In genomic region chr9:32378496-32378895, GRCh38 we compare ENCODE assay signal across 8 cellular contexts. TPM values are rescaled to one million over a fixed set of nuclear protein-coding genes. Genes with fewer than 3 reads are reported as not detected.
DNase-seq lines count a peak whose midpoint lies in the region; ATAC-seq, FAIRE-seq and TF ChIP-seq lines count a peak whose summit lies in the region.

No MANE protein-coding gene starts in this region.

- intact Hi-C loops in activated CD8-positive, alpha-beta T cell treated with anti-CD3 and anti-CD28 coated beads for 36 hours (cut with micrococcal nuclease) = loop anchor here (2.0 to 5.0 kb wide), 2 partner anchors 54 to 589 kb away; no protein-coding TSS in a partner anchor
- intact Hi-C loops in pancreas (cut with DNase I) = loop anchor here in 2 of 3 donors (5.0 to 10.0 kb wide), 3 partner anchors 199 to 596 kb away; no protein-coding TSS in a partner anchor

- no peaks in the 10 kb centered on the region for H3K36me3 ChIP-seq in pancreas

- CTCF ChIA-PET in activated CD8-positive, alpha-beta T cell treated with anti-CD3 and anti-CD28 coated beads for 36 hours (lab: Charles Lee) = interaction anchor here (0.6 to 7.3 kb wide), 53 partner anchors 8 to 1135 kb away, joined by 3 to 477 read pairs (median 7); partner anchors contain the start of genes NDUFB6, RIGI, SMIM27 and TOPORS

- peak; percentile 76 for ATAC-seq in HG03520 (IDR thresholded peaks at IDR 0.05; ENCODE audit: unreplicated experiment)
- ATAC-seq in activated CD8-positive, alpha-beta T cell treated with anti-CD3 and anti-CD28 coated beads for 36 hours = peak; percentile 83
- ATAC-seq in pancreas = peak; percentile 93 to 97 (median 96)

- no peaks in the 10 kb centered on the region for H3K9me3 ChIP-seq in pancreas

- TF ChIP-seq CTCF in GM20000 (IDR thresholded peaks at IDR 0.05; ENCODE audit: extremely low read depth, missing control alignments) = peak; percentile 78
- no peak for TF ChIP-seq CTCF in activated CD8-positive, alpha-beta T cell treated with anti-CD3 and anti-CD28 coated beads for 36 hours (IDR thresholded peaks at IDR 0.05)
- peak; percentile 24 to 67 (median 48) for TF ChIP-seq CTCF in pancreas (IDR thresholded peaks at IDR 0.05)

- no peaks in the 10 kb centered on the region for H3K4me1 ChIP-seq in pancreas

- 0% methylated on average over 3 of the region's 3 CpGs for WGBS in pancreas, 2 donors

- POLR2A ChIA-PET in activated CD8-positive, alpha-beta T cell treated with anti-CD3 and anti-CD28 coated beads for 36 hours (lab: Charles Lee) = interaction anchor here (0.9 to 2.1 kb wide), 3 partner anchors 148 to 201 kb away, joined by 3 to 10 read pairs (median 5); partner anchors contain the start of gene RIGI

- peaks cover 12% of the 10 kb centered on the region for H3K27me3 Mint-ChIP-seq in activated CD8-positive, alpha-beta T cell treated with anti-CD3 and anti-CD28 coated beads for 36 hours

- H3K27ac Mint-ChIP-seq in activated CD8-positive, alpha-beta T cell treated with anti-CD3 and anti-CD28 coated beads for 36 hours = no peak overlapping the region

- no peaks in the 10 kb centered on the region for H3K9me3 Mint-ChIP-seq in activated CD8-positive, alpha-beta T cell treated with anti-CD3 and anti-CD28 coated beads for 36 hours

- no peak overlapping the region for H3K27ac ChIP-seq in pancreas

- peak overlapping the region; percentile 33 for H3K4me3 Mint-ChIP-seq in activated CD8-positive, alpha-beta T cell treated with anti-CD3 and anti-CD28 coated beads for 36 hours

- H3K36me3 Mint-ChIP-seq in activated CD8-positive, alpha-beta T cell treated with anti-CD3 and anti-CD28 coated beads for 36 hours (ENCODE audit: low read depth) = no peaks in the 10 kb centered on the region

- no peak overlapping the region for H3K4me3 ChIP-seq in pancreas

- FAIRE-seq in frontal cortex (lab: Jason Lieb, UNC) = peak; percentile 73
- FAIRE-seq in pancreas (lab: Jason Lieb, UNC) = peak; percentile 5

- peak; percentile 14 for DNase-seq in activated CD4-positive, CD25-positive, alpha-beta regulatory T cell treated with anti-CD3 and anti-CD28 coated beads, Interleukin-2, amount 50 U/mL, for 16 hours (ENCODE audit: low read depth, low spot score)
- DNase-seq in activated CD4-positive, CD25-positive, alpha-beta regulatory T cell treated with anti-CD3 and anti-CD28 coated beads, Interleukin-2, amount 50 U/mL, for 72 hours = no peak
- DNase-seq in GM20000 (ENCODE audit: low spot score) (peak; percentile 66), NCI-H510A (lab: John Stamatoyannopoulos, UW) (peak; percentile 16), frontal cortex (ENCODE audit: low spot score in 2 of 2) (peak; percentile 44 to 51), pancreas (peak in 1 of 6 donors; percentile 34)
- peak; percentile 45 for DNase-seq in activated CD8-positive, alpha-beta T cell treated with anti-CD3 and anti-CD28 coated beads for 36 hours

- H3K27me3 ChIP-seq in pancreas = no peaks in the 10 kb centered on the region

- H3K4me1 Mint-ChIP-seq in activated CD8-positive, alpha-beta T cell treated with anti-CD3 and anti-CD28 coated beads for 36 hours (ENCODE audit: low read depth) = peaks cover 10% of the 10 kb centered on the region

RNA-seq across cellular contexts. Expression of gene ACO1, which starts 5.9 kb away (rescaled TPM):
- total RNA-seq in activated CD8-positive, alpha-beta T cell treated with anti-CD3 and anti-CD28 coated beads for 36 hours = 10 to 100 TPM; 15.3 to 15.7 TPM
- total RNA-seq in frontal cortex (13.9 TPM), pancreas (10 to 100 TPM; 27.0 to 35.6 (median 31.2) TPM)
- polyA plus RNA-seq in pancreas = 10 to 100 TPM in 1 of 2 donors, 1 to 10 TPM in 1; 8.7 to 13.1 TPM
